ENCODE assay signal across 1 cellular context in genomic region chr2:118291481-118291880, GRCh38.
TF ChIP-seq lines count a peak whose summit lies in the region.

No MANE protein-coding gene starts in this region.

TF ChIP-seq in HCT116, 20 proteins besides CTCF, POLR2A, EP300 and RAD21 (continued from another document):
- TF ChIP-seq ZBTB33 (IDR thresholded peaks at IDR 0.05; ENCODE audit: extremely low read depth, insufficient replicate concordance, low read length) (no peak), ZNF274 (IDR thresholded peaks at IDR 0.05; ENCODE audit: low read depth, low read length) (no peak), ATF3 (IDR thresholded peaks at IDR 0.05) (no peak)
